8 cellular contexts compared by ENCODE assay signal in the genomic region with DNA sequence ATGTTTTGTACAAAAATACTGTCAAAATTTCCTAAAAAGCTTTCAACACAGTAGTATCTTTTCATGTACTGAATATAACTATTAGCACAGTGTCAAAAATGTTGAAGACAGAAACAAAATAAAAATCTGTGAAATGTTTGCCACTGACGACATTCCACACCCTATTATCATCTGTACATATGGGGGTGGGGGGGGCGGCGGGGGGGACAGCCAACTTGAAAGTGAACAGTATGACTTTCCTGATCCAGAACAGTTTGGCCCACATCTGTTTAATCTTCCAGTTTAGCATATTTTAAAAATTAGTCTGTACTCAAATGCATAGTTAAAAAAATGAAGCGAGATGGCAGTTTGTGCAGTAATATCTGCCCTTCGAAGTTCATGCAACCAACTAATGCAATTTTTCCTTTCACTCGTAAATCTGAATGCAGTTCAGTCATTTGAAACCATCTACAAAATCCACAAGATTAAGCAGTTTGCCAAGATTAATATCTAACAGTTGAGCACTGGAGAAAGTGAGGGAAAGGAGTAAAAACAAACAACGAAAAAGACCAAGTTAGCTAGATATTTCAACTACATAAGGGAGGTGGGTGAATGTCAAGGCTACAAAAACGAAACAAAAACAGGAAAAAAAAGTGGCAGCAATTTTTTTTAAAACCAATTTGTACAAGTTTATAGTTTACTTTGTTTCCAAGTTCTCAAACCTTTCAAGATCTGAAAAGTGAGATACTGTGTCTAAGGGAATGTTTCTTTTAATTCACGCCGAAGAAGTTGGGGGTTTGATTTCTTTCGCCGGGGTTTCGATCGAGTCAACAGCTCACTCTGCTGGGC. TPM values are rescaled to one million over a fixed set of nuclear protein-coding genes. Genes with fewer than 3 reads are reported as not detected.
DNase-seq lines count a peak whose midpoint lies in the region; ATAC-seq and TF ChIP-seq lines count a peak whose summit lies in the region.

No MANE protein-coding gene starts in this region.

- peaks cover 0 to 2% (median 0%) of the 10 kb centered on the region in 3 donors for H3K27me3 Mint-ChIP-seq in CD14-positive monocyte (ENCODE audit: low read depth in 3 of 3)
- H3K27me3 Mint-ChIP-seq in central memory CD8-positive, alpha-beta T cell = no peaks in the 10 kb centered on the region

- no peak for ATAC-seq in central memory CD8-positive, alpha-beta T cell (replicated peaks; ENCODE audit: extremely low read depth, poor library complexity, severe bottlenecking)
- ATAC-seq in mucosa of descending colon = no peak
- ATAC-seq in HG03045 (IDR thresholded peaks at IDR 0.05; ENCODE audit: unreplicated experiment) = no peak
- no peak for ATAC-seq in HG02642 (IDR thresholded peaks at IDR 0.05; ENCODE audit: poor library complexity, unreplicated experiment)
- ATAC-seq in GM18498 (IDR thresholded peaks at IDR 0.05; ENCODE audit: unreplicated experiment) = no peak

- TF ChIP-seq CTCF in CD14-positive monocyte (IDR thresholded peaks at IDR 0.05) (no peak), mucosa of descending colon (IDR thresholded peaks at IDR 0.05) (no peak)

- H3K9me3 ChIP-seq in KOPT-K1 (ENCODE audit: insufficient read depth, low read length, poor library complexity, severe bottlenecking) = no peaks in the 10 kb centered on the region
- H3K9me3 ChIP-seq in mucosa of descending colon = no peaks in the 10 kb centered on the region

- peak overlapping the region; percentile 72 for H3K27ac ChIP-seq in KOPT-K1 (ENCODE audit: low read depth, low read length, poor library complexity, severe bottlenecking)

- peaks cover 25% of the 10 kb centered on the region for H3K4me1 ChIP-seq in mucosa of descending colon (ENCODE audit: low read depth)

- peaks cover 21 to 32% of the 10 kb centered on the region in 2 donors for H3K36me3 Mint-ChIP-seq in CD14-positive monocyte
- H3K36me3 Mint-ChIP-seq in central memory CD8-positive, alpha-beta T cell (ENCODE audit: insufficient read depth) = peaks cover 45% of the 10 kb centered on the region

- peak overlapping the region; percentile 95 for H3K4me3 ChIP-seq in mucosa of descending colon

- peak overlapping the region; percentile 88 to 99 (median 98) for H3K27ac Mint-ChIP-seq in CD14-positive monocyte
- peak overlapping the region; percentile 100 for H3K27ac Mint-ChIP-seq in central memory CD8-positive, alpha-beta T cell (ENCODE audit: low read depth)

- peaks cover 0 to 3% (median 0%) of the 10 kb centered on the region in 7 donors for H3K9me3 Mint-ChIP-seq in CD14-positive monocyte
- no peaks in the 10 kb centered on the region for H3K9me3 Mint-ChIP-seq in central memory CD8-positive, alpha-beta T cell

- no peak for DNase-seq in CD14-positive monocyte (ENCODE audit: low spot score)
- no peak for DNase-seq in central memory CD8-positive, alpha-beta T cell (ENCODE audit: low spot score in 2 of 2)
- DNase-seq in mucosa of descending colon = no peak
- no peak for DNase-seq in stimulated activated CD4-positive, alpha-beta T cell treated with anti-CD3 and anti-CD28 coated beads, Interleukin-1b, Interleukin-23, amount 100 ng/mL, for 48 hours

- no peaks in the 10 kb centered on the region for H3K36me3 ChIP-seq in KOPT-K1 (ENCODE audit: insufficient read depth, low read length)
- H3K36me3 ChIP-seq in mucosa of descending colon (ENCODE audit: low read depth) = no peaks in the 10 kb centered on the region

- H3K4me3 Mint-ChIP-seq in CD14-positive monocyte = peak overlapping the region; percentile 99
- peak overlapping the region; percentile 100 for H3K4me3 Mint-ChIP-seq in central memory CD8-positive, alpha-beta T cell

- H3K4me1 Mint-ChIP-seq in CD14-positive monocyte = peaks cover 41% of the 10 kb centered on the region
- H3K4me1 Mint-ChIP-seq in central memory CD8-positive, alpha-beta T cell = peaks cover 53% of the 10 kb centered on the region

- intact Hi-C loops in CD14-positive monocyte (cut with micrococcal nuclease) (loop anchor here (5.0 to 10.0 kb wide), 8 partner anchors 45 to 552 kb away; a partner anchor contains a TSS), mucosa of descending colon (cut with DNase I, micrococcal nuclease) (loop anchor here (10.0 kb wide), 4 partner anchors 162 to 612 kb away; no protein-coding TSS in a partner anchor)

RNA-seq across cellular contexts. Expression of a gene that starts 1.9 kb away (rescaled TPM):
- polyA plus RNA-seq in CD14-positive monocyte = 10 to 100 TPM; 22.9 to 43.9 TPM
- 100 to 1,000 TPM in 1 of 3 donors, 10 to 100 TPM in 2; 73.9 to 103 (median 88.1) TPM for total RNA-seq in mucosa of descending colon
